In genomic region chr12:72273499-72273837, GRCh38 we compare ENCODE assay signal across 1 cellular context.
TF ChIP-seq lines count a peak whose summit lies in the region.

No MANE protein-coding gene starts in this region.

TF ChIP-seq in WTC11, 78 proteins besides CTCF, POLR2A, EP300 and RAD21 (continued from another document):
- TF ChIP-seq, protein P1, sequence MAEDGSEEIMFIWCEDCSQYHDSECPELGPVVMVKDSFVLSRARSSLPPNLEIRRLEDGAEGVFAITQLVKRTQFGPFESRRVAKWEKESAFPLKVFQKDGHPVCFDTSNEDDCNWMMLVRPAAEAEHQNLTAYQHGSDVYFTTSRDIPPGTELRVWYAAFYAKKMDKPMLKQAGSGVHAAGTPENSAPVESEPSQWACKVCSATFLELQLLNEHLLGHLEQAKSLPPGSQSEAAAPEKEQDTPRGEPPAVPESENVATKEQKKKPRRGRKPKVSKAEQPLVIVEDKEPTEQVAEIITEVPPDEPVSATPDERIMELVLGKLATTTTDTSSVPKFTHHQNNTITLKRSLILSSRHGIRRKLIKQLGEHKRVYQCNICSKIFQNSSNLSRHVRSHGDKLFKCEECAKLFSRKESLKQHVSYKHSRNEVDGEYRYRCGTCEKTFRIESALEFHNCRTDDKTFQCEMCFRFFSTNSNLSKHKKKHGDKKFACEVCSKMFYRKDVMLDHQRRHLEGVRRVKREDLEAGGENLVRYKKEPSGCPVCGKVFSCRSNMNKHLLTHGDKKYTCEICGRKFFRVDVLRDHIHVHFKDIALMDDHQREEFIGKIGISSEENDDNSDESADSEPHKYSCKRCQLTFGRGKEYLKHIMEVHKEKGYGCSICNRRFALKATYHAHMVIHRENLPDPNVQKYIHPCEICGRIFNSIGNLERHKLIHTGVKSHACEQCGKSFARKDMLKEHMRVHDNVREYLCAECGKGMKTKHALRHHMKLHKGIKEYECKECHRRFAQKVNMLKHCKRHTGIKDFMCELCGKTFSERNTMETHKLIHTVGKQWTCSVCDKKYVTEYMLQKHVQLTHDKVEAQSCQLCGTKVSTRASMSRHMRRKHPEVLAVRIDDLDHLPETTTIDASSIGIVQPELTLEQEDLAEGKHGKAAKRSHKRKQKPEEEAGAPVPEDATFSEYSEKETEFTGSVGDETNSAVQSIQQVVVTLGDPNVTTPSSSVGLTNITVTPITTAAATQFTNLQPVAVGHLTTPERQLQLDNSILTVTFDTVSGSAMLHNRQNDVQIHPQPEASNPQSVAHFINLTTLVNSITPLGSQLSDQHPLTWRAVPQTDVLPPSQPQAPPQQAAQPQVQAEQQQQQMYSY (CRISPR knock-in tag; IDR thresholded peaks at IDR 0.05) = no peak
- TF ChIP-seq KAT7 (CRISPR knock-in tag; IDR thresholded peaks at IDR 0.05; ENCODE audit: borderline replicate concordance) (no peak), EMX1 (CRISPR knock-in tag; IDR thresholded peaks at IDR 0.05) (no peak)
